Comparison of ENCODE assay signal across 28 cellular contexts in the genomic region with DNA sequence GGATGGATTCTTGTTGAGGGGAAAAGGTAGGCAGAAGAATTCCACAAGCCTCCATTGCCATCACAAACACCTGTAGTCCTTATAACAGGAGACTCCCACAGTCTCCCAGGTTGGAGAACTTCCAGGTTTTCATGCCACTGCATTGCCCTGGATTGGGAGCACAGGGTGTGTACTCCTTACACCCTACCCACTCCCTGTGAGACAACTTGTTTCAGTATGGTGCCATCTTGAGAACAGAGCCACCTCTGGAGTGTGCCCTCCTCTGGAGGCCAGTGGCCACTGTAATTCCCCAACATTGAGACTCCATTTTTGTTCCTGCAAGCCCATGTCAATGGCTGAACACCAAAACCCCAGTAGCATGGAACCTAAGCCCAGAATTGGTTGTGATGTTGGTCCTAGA.
"Had no signal": no experiment of that assay in that cellular context is flagged by ENCODE, and none has a peak within 500 bp of the region (broad histone marks: within the 10 kb centered on the region; RNA-seq: fewer than 3 reads in every experiment).

No MANE protein-coding gene starts in this region.

- FAIRE-seq: astrocyte, TTC549 had no signal

- H3K4me1 ChIP-seq: body of pancreas had no signal

- H3K27me3 ChIP-seq: body of pancreas, brain microvascular endothelial cell had no signal

- H3K4me3 ChIP-seq: body of pancreas had no signal

- H3K36me3 ChIP-seq: brain microvascular endothelial cell had no signal

- H3K27ac ChIP-seq: body of pancreas, brain microvascular endothelial cell, VCaP had no signal

- H3K9me3 ChIP-seq: body of pancreas had no signal

- DNase-seq: activated CD4-positive, alpha-beta memory T cell treated with anti-CD3 and anti-CD28 coated beads, Interleukin-2, amount 10 ng/mL, durations not matched to agents 7 days and 5 days; activated CD4-positive, alpha-beta T cell treated with anti-CD3 and anti-CD28 coated beads for 1 hour; activated CD4-positive, alpha-beta T cell treated with anti-CD3 and anti-CD28 coated beads for 36 hours; activated CD4-positive, alpha-beta T cell treated with anti-CD3 and anti-CD28 coated beads for 48 hours; activated CD4-positive, alpha-beta T cell treated with anti-CD3 and anti-CD28 coated beads, Interleukin-2, amount 10 ng/mL, durations not matched to agents 7 days and 5 days; activated CD4-positive, alpha-beta T cell treated with anti-CD3 and anti-CD28 coated beads, Interleukin-2, amount 50 U/mL, for 48 hours; activated CD4-positive, CD25-positive, alpha-beta regulatory T cell; activated CD8-positive, alpha-beta memory T cell treated with anti-CD3 and anti-CD28 coated beads for 24 hours; activated CD8-positive, alpha-beta memory T cell treated with anti-CD3 and anti-CD28 coated beads, Interleukin-2, amount 10 ng/mL, durations not matched to agents 7 days and 5 days; activated CD8-positive, alpha-beta memory T cell treated with anti-CD3 and anti-CD28 coated beads, Interleukin-2, amount 50 U/mL, for 48 hours; activated CD8-positive, alpha-beta T cell treated with anti-CD3 and anti-CD28 coated beads, Interleukin-2, amount 10 ng/mL, durations not matched to agents 7 days and 5 days; activated effector memory CD4-positive, alpha-beta T cell treated with Interleukin-2 at 50 U/mL for 16 hours; activated gamma-delta T cell; activated naive CD4-positive, alpha-beta T cell treated with anti-CD3 and anti-CD28 coated beads, Interleukin-2, amount 10 ng/mL, durations not matched to agents 7 days and 5 days; activated naive CD4-positive, alpha-beta T cell treated with Interleukin-2 at 50 U/mL for 16 hours; activated T-cell treated with anti-CD3 and anti-CD28 coated beads, Interleukin-2, amount 50 U/mL, for 24 hours; activated T-cell treated with anti-CD3 and anti-CD28 coated beads, Interleukin-2, amount 50 U/mL, for 48 hours; aorta; body of pancreas; brain microvascular endothelial cell; central memory CD4-positive, alpha-beta T cell; SW 1271; T-helper 1 cell; T-helper 2 cell; T-helper 9 cell had no signal
